ENCODE assay signal across 12 cellular contexts in the genomic region with DNA sequence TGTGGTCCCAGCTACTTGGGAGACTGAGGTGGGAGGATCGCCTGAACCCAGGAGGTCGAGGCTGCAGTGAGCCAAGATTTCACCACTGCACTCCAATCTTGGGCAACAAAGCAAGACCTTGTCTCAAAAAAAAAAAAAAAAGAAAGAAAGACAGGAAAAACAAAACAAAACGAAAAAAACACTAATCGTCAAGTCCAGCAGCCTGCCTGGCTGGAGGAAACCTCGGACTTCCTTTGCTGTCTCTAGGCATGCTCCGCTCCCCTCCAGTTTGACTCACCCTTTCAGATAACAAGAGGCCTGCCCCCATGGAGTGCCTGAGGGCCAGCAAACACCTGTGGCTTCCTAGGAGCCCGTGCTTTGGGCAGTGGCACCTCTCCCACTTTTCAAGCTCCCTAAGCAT. TPM values are rescaled to one million over a fixed set of nuclear protein-coding genes. Genes with fewer than 3 reads are reported as not detected.
DNase-seq lines count a peak whose midpoint lies in the region; ATAC-seq and TF ChIP-seq lines count a peak whose summit lies in the region.
"Had no signal": no experiment of that assay in that cellular context is flagged by ENCODE, and none has a peak within 500 bp of the region (broad histone marks: within the 10 kb centered on the region; RNA-seq: fewer than 3 reads in every experiment).

No MANE protein-coding gene starts in this region.

- DNase-seq in H4 (ENCODE audit: low spot score): peak; percentile 55
- DNase-seq in NCI-H226: peak; percentile 92
- peak; percentile 81 for DNase-seq in dermis blood vessel endothelial cell
- no peak for DNase-seq in BE2C
- no peak for DNase-seq in superior temporal gyrus (ENCODE audit: extremely low spot score)
- DNase-seq: CD8-positive, alpha-beta T cell; effector memory CD8-positive, alpha-beta T cell; T-helper 2 cell had no signal

- H3K36me3 ChIP-seq in neutrophil (peaks cover 2% of the 10 kb centered on the region), BE2C (no peaks in the 10 kb centered on the region)

- peaks cover 0 to 34% of the 10 kb centered on the region in 2 experiments for H3K4me1 ChIP-seq in neutrophil (ENCODE audit: control insufficient read depth in 1 of 2, insufficient read depth in 1 of 2, low read depth in 1 of 2, low read length in 1 of 2)
- H3K4me1 ChIP-seq in BE2C: peaks cover 12% of the 10 kb centered on the region

- ATAC-seq in HG03280 (IDR thresholded peaks at IDR 0.05; ENCODE audit: unreplicated experiment) (no peak), HG03108 (IDR thresholded peaks at IDR 0.05; ENCODE audit: unreplicated experiment) (no peak)
- ATAC-seq: CD8-positive, alpha-beta T cell; effector memory CD8-positive, alpha-beta T cell; HCT116 had no signal

- H3K4me3 ChIP-seq in neutrophil (ENCODE audit: low read depth in 1 of 2, low read length in 1 of 2) (no peak overlapping the region), BE2C (ENCODE audit: low read depth, low read length) (no peak overlapping the region)

- H3K27me3 ChIP-seq in neutrophil (no peaks in the 10 kb centered on the region), BE2C (no peaks in the 10 kb centered on the region)

- TF ChIP-seq CTCF in neutrophil (IDR thresholded peaks at IDR 0.05) (no peak), BE2C (IDR thresholded peaks at IDR 0.05; ENCODE audit: low read depth, low read length) (no peak)

- H3K27ac ChIP-seq in neutrophil: peak overlapping the region; percentile 52

- no peaks in the 10 kb centered on the region for H3K9me3 ChIP-seq in neutrophil
- H3K9me3 ChIP-seq in BE2C: no peaks in the 10 kb centered on the region

RNA-seq across cellular contexts. Expression of a gene that starts 28.8 kb away (rescaled TPM):
- 9.4 and 9.8 TPM in 2 replicates for total RNA-seq in H4 (2014; rRNA removed; shearing (Covaris generic))
- total RNA-seq in dermis blood vessel endothelial cell: 32.8 and 38.4 TPM in 2 replicates
- 39.6 TPM for polyA plus RNA-seq in BE2C (2012; ENCODE audit: insufficient read depth, insufficient read length, low read depth)

Comparison
In these comparisons a context has a peak if more than half of its experiments do, and no peak if none do; other contexts are left out.
1. DNase-seq: peak in H4 (single experiment), NCI-H226 (single experiment) and dermis blood vessel endothelial cell (single experiment); none in BE2C (single experiment) and superior temporal gyrus (single experiment).